1 cellular context compared by ENCODE assay signal in the genomic region with DNA sequence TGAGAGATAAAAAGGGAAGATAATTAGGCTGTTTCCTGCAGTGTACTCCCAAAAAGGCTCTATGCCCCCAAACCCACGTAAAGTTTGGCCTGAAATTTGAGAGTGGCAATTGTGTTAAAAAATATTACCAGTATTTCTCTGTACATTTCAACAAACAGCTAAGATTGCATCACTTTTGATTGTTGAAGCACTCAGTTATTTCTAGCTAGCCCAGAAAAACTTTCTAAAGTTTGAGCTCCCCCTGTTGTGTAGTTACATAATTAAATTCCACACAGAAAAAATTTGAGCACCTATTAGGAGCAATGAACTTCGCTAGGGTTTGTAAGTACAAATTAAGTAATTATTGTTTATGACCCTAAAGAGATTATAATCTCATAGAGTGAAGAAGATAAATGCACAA.
TF ChIP-seq lines count a peak whose summit lies in the region.

No MANE protein-coding gene starts in this region.

TF ChIP-seq in HepG2, 621 proteins besides CTCF, POLR2A, EP300 and RAD21 (continued from another document):
- TF ChIP-seq ZNF224 (CRISPR knock-in tag; IDR thresholded peaks at IDR 0.05): no peak
- TF ChIP-seq CEBPB (IDR thresholded peaks at IDR 0.05; ENCODE audit: borderline replicate concordance, low read depth, low read length): peak; percentile 58; the same call in 1 of the 2 replicates
TF ChIP-seq in HepG2: peak in this region for 6.
